18 cellular contexts compared by ENCODE assay signal in the genomic region with DNA sequence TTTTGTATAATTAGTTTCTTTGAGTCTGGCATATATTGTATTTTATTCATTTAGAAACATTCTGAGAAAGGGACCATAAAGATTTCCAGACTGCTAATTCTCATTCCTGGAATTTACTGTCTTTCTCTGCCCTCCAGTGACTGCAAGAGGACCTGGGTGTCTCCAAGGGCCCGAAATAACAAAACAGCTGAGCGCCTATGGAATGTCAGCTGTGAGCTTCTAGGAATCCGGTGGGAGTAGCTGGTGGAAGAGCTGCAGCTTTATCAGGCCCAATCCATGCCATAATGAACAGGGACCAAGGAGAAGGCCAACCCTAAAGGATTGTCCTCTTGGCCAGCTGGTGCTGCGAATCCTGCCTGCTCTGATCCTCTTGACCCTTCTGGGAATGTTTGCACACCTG. TPM values are rescaled to one million over a fixed set of nuclear protein-coding genes. Genes with fewer than 3 reads are reported as not detected.
"Had no signal": no experiment of that assay in that cellular context is flagged by ENCODE, and none has a peak within 500 bp of the region (broad histone marks: within the 10 kb centered on the region; RNA-seq: fewer than 3 reads in every experiment).

No MANE protein-coding gene starts in this region.

- ATAC-seq: activated CD8-positive, alpha-beta T cell treated with anti-CD3 and anti-CD28 coated beads for 36 hours; left colon; naive thymus-derived CD8-positive, alpha-beta T cell; right cardiac atrium; stimulated activated naive CD8-positive, alpha-beta T cell treated with anti-CD3 and anti-CD28 coated beads, Interleukin-15, Interleukin-2, amounts not matched to agents 100 U/mL and 50 U/mL, for 24 hours had no signal

- DNase-seq: activated CD4-positive, alpha-beta T cell treated with anti-CD3 and anti-CD28 coated beads for 48 hours; activated CD8-positive, alpha-beta T cell treated with anti-CD3 and anti-CD28 coated beads for 36 hours; activated effector memory CD4-positive, alpha-beta T cell treated with anti-CD3 and anti-CD28 coated beads, Interleukin-2, amount 50 U/mL, for 16 hours; activated T-cell treated with anti-CD3 and anti-CD28 coated beads, Interleukin-2, amount 50 U/mL, for 48 hours; amniotic stem cell; caudate nucleus; colonic mucosa; esophagus squamous epithelium; foreskin fibroblast; glutamatergic neuron; left colon; naive thymus-derived CD8-positive, alpha-beta T cell; nucleus accumbens; right cardiac atrium; stimulated activated naive CD8-positive, alpha-beta T cell treated with anti-CD3 and anti-CD28 coated beads, Interleukin-15, Interleukin-2, amounts not matched to agents 100 U/mL and 50 U/mL, for 24 hours had no signal

- H3K4me3 ChIP-seq: colonic mucosa, esophagus squamous epithelium had no signal

RNA-seq across cellular contexts. Expression of gene RDH12, which starts 31.9 kb away (rescaled TPM):
- total RNA-seq: activated CD8-positive, alpha-beta T cell treated with anti-CD3 and anti-CD28 coated beads for 36 hours; colonic mucosa; left colon; lung microvascular endothelial cell; mononuclear cell; naive thymus-derived CD8-positive, alpha-beta T cell; right cardiac atrium; T-helper 2 cell treated with Interferon-gamma antibody and Interleukin-4, amounts not matched to agents 100 ng/mL and 5 ng/mL, for 36 hours had no signal
